12 cellular contexts compared by ENCODE assay signal in genomic region chr15:92829875-92830274, GRCh38.
DNase-seq lines count a peak whose midpoint lies in the region; ATAC-seq and TF ChIP-seq lines count a peak whose summit lies in the region.
"Had no signal": no experiment of that assay in that cellular context is flagged by ENCODE, and none has a peak within 500 bp of the region (broad histone marks: within the 10 kb centered on the region; RNA-seq: fewer than 3 reads in every experiment).

No MANE protein-coding gene starts in this region.

- no peaks in the 10 kb centered on the region for H3K36me3 Mint-ChIP-seq in natural killer cell treated with Interleukin-12 subunit alpha and Interleukin-12 subunit beta and Interleukin-15 and Interleukin-18, amount 100 ng/mL, for 72 hours
- H3K36me3 Mint-ChIP-seq in natural killer cell (no peaks in the 10 kb centered on the region), naive B cell (no peaks in the 10 kb centered on the region)
- H3K36me3 Mint-ChIP-seq in activated naive CD8-positive, alpha-beta T cell treated with anti-CD3 and anti-CD28 coated beads for 36 hours = no peaks in the 10 kb centered on the region

- no peaks in the 10 kb centered on the region for H3K9me3 ChIP-seq in uterus
- H3K9me3 ChIP-seq: colonic mucosa had no signal

- no peaks in the 10 kb centered on the region for H3K36me3 ChIP-seq in uterus
- H3K36me3 ChIP-seq: colonic mucosa had no signal

- H3K4me3 ChIP-seq in uterus = no peak overlapping the region
- H3K4me3 ChIP-seq: colonic mucosa, skin epidermis had no signal

- H3K4me1 Mint-ChIP-seq in natural killer cell treated with Interleukin-12 subunit alpha and Interleukin-12 subunit beta and Interleukin-15 and Interleukin-18, amount 100 ng/mL, for 72 hours (ENCODE audit: low read depth in 2 of 2) = peaks cover 32 to 33% of the 10 kb centered on the region in 2 donors
- H3K4me1 Mint-ChIP-seq in natural killer cell = peaks cover 20 to 25% of the 10 kb centered on the region in 2 donors
- peaks cover 56% of the 10 kb centered on the region for H3K4me1 Mint-ChIP-seq in activated naive CD8-positive, alpha-beta T cell treated with anti-CD3 and anti-CD28 coated beads for 36 hours
- peaks cover 30 to 52% (median 43%) of the 10 kb centered on the region in 3 donors for H3K4me1 Mint-ChIP-seq in naive B cell

- peaks cover 14 to 24% of the 10 kb centered on the region in 2 donors for H3K4me1 ChIP-seq in uterus

- H3K27me3 Mint-ChIP-seq in natural killer cell treated with Interleukin-12 subunit alpha and Interleukin-12 subunit beta and Interleukin-15 and Interleukin-18, amount 100 ng/mL, for 72 hours = no peaks in the 10 kb centered on the region
- H3K27me3 Mint-ChIP-seq in natural killer cell (ENCODE audit: low read depth in 2 of 2) (no peaks in the 10 kb centered on the region), naive B cell (no peaks in the 10 kb centered on the region)
- no peaks in the 10 kb centered on the region for H3K27me3 Mint-ChIP-seq in activated naive CD8-positive, alpha-beta T cell treated with anti-CD3 and anti-CD28 coated beads for 36 hours

- no peak for DNase-seq in natural killer cell treated with Interleukin-12 subunit alpha and Interleukin-12 subunit beta and Interleukin-15 and Interleukin-18, amount 100 ng/mL, for 72 hours (ENCODE audit: low spot score)
- DNase-seq in natural killer cell (no peak), naive B cell (no peak), uterus (no peak), NCI-H1417 (lab: John Stamatoyannopoulos, UW) (no peak)
- DNase-seq in activated naive CD8-positive, alpha-beta T cell treated with anti-CD3 and anti-CD28 coated beads for 36 hours = no peak
- DNase-seq in stimulated activated CD4-positive, alpha-beta T cell treated with anti-CD3 and anti-CD28 coated beads, Interleukin-2, amount 100 ng/mL, for 48 hours = no peak
- DNase-seq: colonic mucosa, foreskin melanocyte, T-helper 9 cell had no signal

- no peak for TF ChIP-seq CTCF in natural killer cell (IDR thresholded peaks at IDR 0.05)
- TF ChIP-seq CTCF in uterus (IDR thresholded peaks at IDR 0.05) = no peak

- ATAC-seq in natural killer cell treated with Interleukin-12 subunit alpha and Interleukin-12 subunit beta and Interleukin-15 and Interleukin-18, amount 100 ng/mL, for 72 hours = no peak
- ATAC-seq in natural killer cell (no peak), naive B cell (ENCODE audit: low read depth in 2 of 2) (no peak), HG03442 (IDR thresholded peaks at IDR 0.05; ENCODE audit: unreplicated experiment) (no peak)

- no peak for TF ChIP-seq POLR2A in uterus (IDR thresholded peaks at IDR 0.05)

- H3K27ac ChIP-seq in uterus = peak overlapping the region; percentile 86 to 98

- H3K27me3 ChIP-seq in uterus = no peaks in the 10 kb centered on the region
- H3K27me3 ChIP-seq: colonic mucosa had no signal

- H3K9me3 Mint-ChIP-seq in natural killer cell treated with Interleukin-12 subunit alpha and Interleukin-12 subunit beta and Interleukin-15 and Interleukin-18, amount 100 ng/mL, for 72 hours = no peaks in the 10 kb centered on the region
- H3K9me3 Mint-ChIP-seq in natural killer cell (no peaks in the 10 kb centered on the region), naive B cell (no peaks in the 10 kb centered on the region)
- no peaks in the 10 kb centered on the region for H3K9me3 Mint-ChIP-seq in activated naive CD8-positive, alpha-beta T cell treated with anti-CD3 and anti-CD28 coated beads for 36 hours

- H3K27ac Mint-ChIP-seq in natural killer cell treated with Interleukin-12 subunit alpha and Interleukin-12 subunit beta and Interleukin-15 and Interleukin-18, amount 100 ng/mL, for 72 hours = peak overlapping the region; percentile 98
- H3K27ac Mint-ChIP-seq in natural killer cell = no peak overlapping the region
- H3K27ac Mint-ChIP-seq in activated naive CD8-positive, alpha-beta T cell treated with anti-CD3 and anti-CD28 coated beads for 36 hours = peak overlapping the region; percentile 89
- H3K27ac Mint-ChIP-seq in naive B cell = peak overlapping the region in 4 of 6 donors; percentile 58 to 94 (median 73)

- no peak overlapping the region for H3K4me3 Mint-ChIP-seq in natural killer cell treated with Interleukin-12 subunit alpha and Interleukin-12 subunit beta and Interleukin-15 and Interleukin-18, amount 100 ng/mL, for 72 hours
- H3K4me3 Mint-ChIP-seq in natural killer cell (no peak overlapping the region), naive B cell (peak overlapping the region in 5 of 8 donors; percentile 12 to 83 (median 33))
- no peak overlapping the region for H3K4me3 Mint-ChIP-seq in activated naive CD8-positive, alpha-beta T cell treated with anti-CD3 and anti-CD28 coated beads for 36 hours

- intact Hi-C loops in natural killer cell (cut with micrococcal nuclease) (loop anchor here (5.0 kb wide), 2 partner anchors 52 to 72 kb away; partner anchors contain the start of gene CHD2), uterus (cut with DNase I; ENCODE audit: low total_unique reads) (loop anchor here (5.0 kb wide), 1 partner anchor 52 kb away; no protein-coding TSS in a partner anchor)

Comparison
In these comparisons a context has a peak if more than half of its experiments do, and no peak if none do; other contexts are left out.
1. H3K27ac Mint-ChIP-seq: peak in natural killer cell treated with Interleukin-12 subunit alpha and Interleukin-12 subunit beta and Interleukin-15 and Interleukin-18, amount 100 ng/mL, for 72 hours (2 of 2), activated naive CD8-positive, alpha-beta T cell treated with anti-CD3 and anti-CD28 coated beads for 36 hours (single experiment) and naive B cell (4 of 6); none in natural killer cell (0 of 2).
2. H3K4me3 Mint-ChIP-seq: peak in naive B cell (5 of 8); none in natural killer cell treated with Interleukin-12 subunit alpha and Interleukin-12 subunit beta and Interleukin-15 and Interleukin-18, amount 100 ng/mL, for 72 hours (single experiment), natural killer cell (single experiment) and activated naive CD8-positive, alpha-beta T cell treated with anti-CD3 and anti-CD28 coated beads for 36 hours (single experiment).